ENCODE assay signal across 8 cellular contexts in genomic region chr2:24359129-24359528, GRCh38. TPM values are rescaled to one million over a fixed set of nuclear protein-coding genes. Genes with fewer than 3 reads are reported as not detected.
DNase-seq lines count a peak whose midpoint lies in the region; ATAC-seq and TF ChIP-seq lines count a peak whose summit lies in the region.

No MANE protein-coding gene starts in this region.

- H2AFZ ChIP-seq in MM.1S (ENCODE audit: low read length) (no peak overlapping the region), neural cell (ENCODE audit: low read depth, low read length) (no peak overlapping the region)

- intact Hi-C loops in dorsolateral prefrontal cortex (cut with DNase I) = no loop called here

- H3K9me2 ChIP-seq in MM.1S (replicated peaks; ENCODE audit: insufficient read depth, low read length) (no peaks in the 10 kb centered on the region), neural cell (ENCODE audit: insufficient read depth, low read length) (no peaks in the 10 kb centered on the region)

- peak overlapping the region; percentile 98 for H3K4me3 ChIP-seq in CD4-positive, CD25-positive, alpha-beta regulatory T cell (ENCODE audit: low read depth, low read length)
- peak overlapping the region; percentile 88 for H3K4me3 ChIP-seq in MM.1S (ENCODE audit: low read length)
- H3K4me3 ChIP-seq in dorsolateral prefrontal cortex = peak overlapping the region; percentile 64 to 100 (median 95)
- H3K4me3 ChIP-seq in neural cell (ENCODE audit: low read length) = peak overlapping the region; percentile 88

- ATAC-seq in CD4-positive, CD25-positive, alpha-beta regulatory T cell (ENCODE audit: low read depth in 2 of 2) = no peak
- ATAC-seq in GM18498 (IDR thresholded peaks at IDR 0.05; ENCODE audit: unreplicated experiment) (no peak), GM21619 (IDR thresholded peaks at IDR 0.05; ENCODE audit: unreplicated experiment) (no peak)

- peaks cover 19 to 55% (median 35%) of the 10 kb centered on the region in 4 donors for H3K4me1 Mint-ChIP-seq in CD4-positive, CD25-positive, alpha-beta regulatory T cell

- DNase-seq in CD4-positive, CD25-positive, alpha-beta regulatory T cell = no peak
- DNase-seq in MM.1S (no peak), dorsolateral prefrontal cortex (no peak), CD1c-positive myeloid dendritic cell (ENCODE audit: extremely low spot score) (no peak), COLO829 (ENCODE audit: low spot score) (no peak)

- TF ChIP-seq EP300 in neural cell (conservative IDR thresholded peaks at IDR 0.05; ENCODE audit: poor library complexity, severe bottlenecking) = no peak

- no peaks in the 10 kb centered on the region for H3K36me3 ChIP-seq in CD4-positive, CD25-positive, alpha-beta regulatory T cell (ENCODE audit: control insufficient read depth, insufficient read depth, low read length)
- no peaks in the 10 kb centered on the region for H3K36me3 ChIP-seq in MM.1S (replicated peaks; ENCODE audit: insufficient read depth, low read length)
- no peaks in the 10 kb centered on the region for H3K36me3 ChIP-seq in neural cell (ENCODE audit: insufficient read depth, low read length)

- no peaks in the 10 kb centered on the region for H3K9me3 ChIP-seq in CD4-positive, CD25-positive, alpha-beta regulatory T cell (ENCODE audit: control insufficient read depth in 2 of 2, low read length in 2 of 2)
- no peaks in the 10 kb centered on the region for H3K9me3 ChIP-seq in MM.1S (replicated peaks; ENCODE audit: insufficient read depth, low read length)
- H3K9me3 ChIP-seq in neural cell (ENCODE audit: low read length) = no peaks in the 10 kb centered on the region

- peak overlapping the region; percentile 90 for H3K27ac ChIP-seq in CD4-positive, CD25-positive, alpha-beta regulatory T cell (ENCODE audit: insufficient read depth, low read length, poor library complexity, severe bottlenecking)
- H3K27ac ChIP-seq in MM.1S (ENCODE audit: low read length) = no peak overlapping the region
- H3K27ac ChIP-seq in dorsolateral prefrontal cortex = peak overlapping the region in 52 of 59 donors; percentile 71 to 98 (median 93)
- no peak overlapping the region for H3K27ac ChIP-seq in neural cell (ENCODE audit: low read length)

- H3K4me2 ChIP-seq in MM.1S (ENCODE audit: low read depth, low read length) (peak overlapping the region; percentile 76), neural cell (ENCODE audit: low read length) (peak overlapping the region; percentile 72)

- H3K27me3 ChIP-seq in CD4-positive, CD25-positive, alpha-beta regulatory T cell (ENCODE audit: control insufficient read depth, insufficient read depth, low read length) = no peaks in the 10 kb centered on the region
- no peaks in the 10 kb centered on the region for H3K27me3 ChIP-seq in MM.1S (replicated peaks; ENCODE audit: insufficient read depth, low read length)
- H3K27me3 ChIP-seq in dorsolateral prefrontal cortex = no peaks in the 10 kb centered on the region
- peaks cover 11% of the 10 kb centered on the region for H3K27me3 ChIP-seq in neural cell (ENCODE audit: insufficient read depth, low read depth, low read length)

- peaks cover 10% of the 10 kb centered on the region for H3K36me3 Mint-ChIP-seq in CD4-positive, CD25-positive, alpha-beta regulatory T cell

- H3K4me1 ChIP-seq in CD4-positive, CD25-positive, alpha-beta regulatory T cell (ENCODE audit: control insufficient read depth, insufficient read depth, low read length, poor library complexity, severe bottlenecking) = peaks cover 28% of the 10 kb centered on the region
- H3K4me1 ChIP-seq in MM.1S (ENCODE audit: low read length) = peaks cover 14% of the 10 kb centered on the region

- no peak for TF ChIP-seq RAD21 in neural cell (conservative IDR thresholded peaks at IDR 0.05)

- H3K4me3 Mint-ChIP-seq in CD4-positive, CD25-positive, alpha-beta regulatory T cell = peak overlapping the region; percentile 91 to 96 (median 94)

- H3K27ac Mint-ChIP-seq in CD4-positive, CD25-positive, alpha-beta regulatory T cell = peak overlapping the region; percentile 87 to 96 (median 95)

- H3F3A ChIP-seq in MM.1S (ENCODE audit: insufficient read depth, low read length) (no peaks in the 10 kb centered on the region; the same call in 1 of the 2 replicates), neural cell (ENCODE audit: insufficient read depth, low read length, poor library complexity, severe bottlenecking) (no peaks in the 10 kb centered on the region)

- H3K79me2 ChIP-seq in MM.1S (ENCODE audit: low read length) (peaks cover 54% of the 10 kb centered on the region), neural cell (replicated peaks; ENCODE audit: insufficient read depth, low read length) (peaks cover 4% of the 10 kb centered on the region)

- peaks cover 0 to 1% (median 0%) of the 10 kb centered on the region in 7 donors for H3K9me3 Mint-ChIP-seq in CD4-positive, CD25-positive, alpha-beta regulatory T cell

- TF ChIP-seq CTCF in MM.1S (IDR thresholded peaks at IDR 0.05; ENCODE audit: low read length) (no peak), dorsolateral prefrontal cortex (IDR thresholded peaks at IDR 0.05 in 54 of 56, conservative IDR thresholded peaks at IDR 0.05 in 2 of 56; ENCODE audit: low read depth in 1 of 56, partially characterized antibody in 56 of 56) (no peak), neural cell (IDR thresholded peaks at IDR 0.05; ENCODE audit: poor library complexity, severe bottlenecking) (no peak)

- no peaks in the 10 kb centered on the region for H3K27me3 Mint-ChIP-seq in CD4-positive, CD25-positive, alpha-beta regulatory T cell

- H3K9ac ChIP-seq in MM.1S (ENCODE audit: low read length) = peak overlapping the region; percentile 79; the same call in 1 of the 2 replicates
- H3K9ac ChIP-seq in neural cell (ENCODE audit: low read length) = peak overlapping the region; percentile 72

- peaks cover 9% of the 10 kb centered on the region for H4K20me1 ChIP-seq in MM.1S (ENCODE audit: insufficient read depth, low read length)
- H4K20me1 ChIP-seq in neural cell (ENCODE audit: insufficient read depth) = no peaks in the 10 kb centered on the region

TF ChIP-seq in neural cell, 6 proteins besides CTCF, POLR2A, EP300 and RAD21:
- no peak for TF ChIP-seq EZH2 (IDR thresholded peaks at IDR 0.05; ENCODE audit: borderline replicate concordance, insufficient read depth, low read length, poor library complexity, severe bottlenecking)
- no peak for TF ChIP-seq TAF1 (IDR thresholded peaks at IDR 0.05; ENCODE audit: low read depth)

RNA-seq across cellular contexts. Expression of gene ITSN2, which starts 1.2 kb away (rescaled TPM):
- 115 TPM for total RNA-seq in CD4-positive, CD25-positive, alpha-beta regulatory T cell
- 10 to 100 TPM; 54.0 to 59.6 (median 57.9) TPM for polyA plus RNA-seq in CD4-positive, CD25-positive, alpha-beta regulatory T cell
- total RNA-seq in dorsolateral prefrontal cortex = 10 to 100 TPM; 46.9 to 77.8 (median 58.7) TPM
- 8.9 and 10.6 TPM in 2 replicates for polyA plus RNA-seq in neural cell
- polyA minus RNA-seq in neural cell = 20.9 and 27.6 TPM in 2 replicates

Comparison
In these comparisons a context has a peak if more than half of its experiments do, and no peak if none do; other contexts are left out.
1. H3K27ac ChIP-seq: peak in CD4-positive, CD25-positive, alpha-beta regulatory T cell (single experiment) and dorsolateral prefrontal cortex (52 of 59); none in MM.1S (single experiment) and neural cell (single experiment).
2. Peak in every context shown above with its lines, with median percentiles within 50 percentile points of each other: H3K4me3 ChIP-seq.